24 cellular contexts compared by ENCODE assay signal in genomic region chr5:24177821-24178220, GRCh38.
"Had no signal": no experiment of that assay in that cellular context is flagged by ENCODE, and none has a peak within 500 bp of the region (broad histone marks: within the 10 kb centered on the region; RNA-seq: fewer than 3 reads in every experiment).

No MANE protein-coding gene starts in this region.

- H3K27me3 ChIP-seq: brain microvascular endothelial cell, cardiac muscle cell, SJSA1 had no signal

- H3K36me3 ChIP-seq: brain microvascular endothelial cell, cardiac muscle cell, SJSA1 had no signal

- H3K4me1 ChIP-seq: SJSA1 had no signal

- H3K36me3 Mint-ChIP-seq: activated naive CD4-positive, alpha-beta T cell treated with anti-CD3 and anti-CD28 coated beads, Interleukin-2, amount 10 ng/mL, durations not matched to agents 7 days and 5 days; activated naive CD8-positive, alpha-beta T cell treated with anti-CD3 and anti-CD28 coated beads for 36 hours had no signal

- H3K4me2 ChIP-seq: KMS-11 had no signal

- ATAC-seq: activated CD4-positive, CD25-positive, alpha-beta regulatory T cell treated with anti-CD3 and anti-CD28 coated beads, Interleukin-2, amount 50 U/mL, for 24 hours; activated T-cell treated with anti-CD3 and anti-CD28 coated beads, Interleukin-2, amount 50 U/mL, for 4 hours; SK-N-SH treated with all-trans-retinoic acid at 6 μM for 48 hours had no signal

- DNase-seq: activated CD4-positive, alpha-beta T cell treated with anti-CD3 and anti-CD28 coated beads for 4 hours; activated CD4-positive, alpha-beta T cell treated with anti-CD3 and anti-CD28 coated beads, Interleukin-2, amount 50 U/mL, for 48 hours; activated CD8-positive, alpha-beta memory T cell treated with anti-CD3 and anti-CD28 coated beads for 24 hours; activated gamma-delta T cell; activated naive CD4-positive, alpha-beta T cell treated with anti-CD3 and anti-CD28 coated beads, Interleukin-2, amount 10 ng/mL, durations not matched to agents 7 days and 5 days; activated naive CD8-positive, alpha-beta T cell treated with anti-CD3 and anti-CD28 coated beads for 36 hours; activated T-cell treated with anti-CD3 and anti-CD28 coated beads, Interleukin-2, amount 50 U/mL, for 4 hours; brain microvascular endothelial cell; MV-4-11; NCI-H1092 treated with DMSO at 0.1 percent for 48 hours; NCI-H1436; NCI-H1930; NCI-H2171; NCI-H2227 treated with DMSO at 0.1 percent for 48 hours; NCI-H526; NCI-H774; SHP77; SW 1271 had no signal

- H3K4me3 Mint-ChIP-seq: activated naive CD4-positive, alpha-beta T cell treated with anti-CD3 and anti-CD28 coated beads, Interleukin-2, amount 10 ng/mL, durations not matched to agents 7 days and 5 days; activated naive CD8-positive, alpha-beta T cell treated with anti-CD3 and anti-CD28 coated beads for 36 hours; activated T-cell treated with anti-CD3 and anti-CD28 coated beads, Interleukin-2, amount 50 U/mL, for 4 hours; T-helper 2 cell treated with Interferon-gamma antibody and Interleukin-4, amounts not matched to agents 5 μg/mL and 100 μg/mL, for 36 hours had no signal

- H3K9me3 Mint-ChIP-seq: activated naive CD8-positive, alpha-beta T cell treated with anti-CD3 and anti-CD28 coated beads for 36 hours; activated T-cell treated with anti-CD3 and anti-CD28 coated beads, Interleukin-2, amount 50 U/mL, for 4 hours had no signal

- H3K27ac Mint-ChIP-seq: activated naive CD4-positive, alpha-beta T cell treated with anti-CD3 and anti-CD28 coated beads, Interleukin-2, amount 10 ng/mL, durations not matched to agents 7 days and 5 days; activated naive CD8-positive, alpha-beta T cell treated with anti-CD3 and anti-CD28 coated beads for 36 hours; T-helper 2 cell treated with Interferon-gamma antibody and Interleukin-4, amounts not matched to agents 5 μg/mL and 100 μg/mL, for 36 hours had no signal

- H3K27me3 Mint-ChIP-seq: activated naive CD4-positive, alpha-beta T cell treated with anti-CD3 and anti-CD28 coated beads, Interleukin-2, amount 10 ng/mL, durations not matched to agents 7 days and 5 days; activated naive CD8-positive, alpha-beta T cell treated with anti-CD3 and anti-CD28 coated beads for 36 hours had no signal

- H3K27ac ChIP-seq: brain microvascular endothelial cell, cardiac muscle cell, KMS-11, SJSA1 had no signal

- H3K4me1 Mint-ChIP-seq: activated naive CD4-positive, alpha-beta T cell treated with anti-CD3 and anti-CD28 coated beads, Interleukin-2, amount 10 ng/mL, durations not matched to agents 7 days and 5 days; activated naive CD8-positive, alpha-beta T cell treated with anti-CD3 and anti-CD28 coated beads for 36 hours had no signal

- H3K4me3 ChIP-seq: cardiac muscle cell, SJSA1 had no signal
